Comparison of ENCODE assay signal across 30 cellular contexts in genomic region chr6:25641940-25642666, GRCh38. TPM values are rescaled to one million over a fixed set of nuclear protein-coding genes. Genes with fewer than 3 reads are reported as not detected.
DNase-seq lines count a peak whose midpoint lies in the region; ATAC-seq, FAIRE-seq and TF ChIP-seq lines count a peak whose summit lies in the region.
"Had no signal": no experiment of that assay in that cellular context is flagged by ENCODE, and none has a peak within 500 bp of the region (broad histone marks: within the 10 kb centered on the region; RNA-seq: fewer than 3 reads in every experiment).

No MANE protein-coding gene starts in this region.

- no peak for TF ChIP-seq RAD21 in A549 (conservative IDR thresholded peaks at IDR 0.05 in 1 of 2, IDR thresholded peaks at IDR 0.05 in 1 of 2)

- H3K27ac ChIP-seq in A549 (peak overlapping the region; percentile 67 to 81), kidney (ENCODE audit: low read depth in 2 of 2, low read length in 2 of 2) (no peak overlapping the region), pancreas (peak overlapping the region; percentile 15 to 41 (median 32))
- H3K27ac ChIP-seq: BLaER1 treated with 17β-estradiol and CSF1 and Interleukin-3, amounts not matched to agents 10 nM and 100 nM; SJSA1 had no signal

- H3K9me3 ChIP-seq in A549: no peaks in the 10 kb centered on the region
- no peaks in the 10 kb centered on the region for H3K9me3 ChIP-seq in kidney (ENCODE audit: control insufficient read depth in 1 of 2, low read length in 2 of 2)
- no peaks in the 10 kb centered on the region for H3K9me3 ChIP-seq in pancreas
- H3K9me3 ChIP-seq: BLaER1 treated with 17β-estradiol and CSF1 and Interleukin-3, amounts not matched to agents 10 nM and 100 nM; SJSA1 had no signal

- intact Hi-C loops in kidney (cut with DNase I): no loop called here
- intact Hi-C loops in pancreas (cut with DNase I): no loop called here

- peak overlapping the region; percentile 74 for H3K4me2 ChIP-seq in A549
- H3K4me2 ChIP-seq: BLaER1 treated with 17β-estradiol and CSF1 and Interleukin-3, amounts not matched to agents 10 nM and 100 nM had no signal

- DNase-seq in A549 (ENCODE audit: low read depth in 1 of 2, low spot score in 1 of 2): peak in 1 of 2 experiments; percentile 72
- peak; percentile 93 for DNase-seq in LNCaP clone FGC (ENCODE audit: low read depth)
- no peak for DNase-seq in kidney
- DNase-seq in pancreas: no peak
- DNase-seq in NCI-H82 treated with DMSO at 0.1 percent for 48 hours (lab: John Stamatoyannopoulos, UW; ENCODE audit: unreplicated experiment): no peak
- no peak for DNase-seq in GM13977 (ENCODE audit: low spot score)
- DNase-seq: AML-193; CD4-positive, alpha-beta memory T cell; DND-41; HCEC 1CT; Karpas-422; MV-4-11; NCI-H1105; NCI-H1436 treated with DMSO at 0.1 percent for 48 hours; NCI-H187 treated with DMSO at 0.1 percent for 48 hours; NCI-H2171 treated with DMSO at 0.1 percent for 48 hours; NCI-H345; NCI-H524; NCI-H82; Right ventricle myocardium superior; RPMI8226 had no signal

- no peaks in the 10 kb centered on the region for H3K27me3 ChIP-seq in pancreas
- H3K27me3 ChIP-seq: BLaER1 treated with 17β-estradiol and CSF1 and Interleukin-3, amounts not matched to agents 10 nM and 100 nM had no signal

- CTCF ChIA-PET in A549 (lab: Yijun Ruan, JAX): interaction anchor here (0.6 to 0.8 kb wide), 2 partner anchors 86 to 442 kb away, joined by 3 to 6 read pairs; no protein-coding TSS in a partner anchor

- FAIRE-seq in A549 (lab: Jason Lieb, UNC): no peak
- peak; percentile 62 for FAIRE-seq in kidney (lab: Jason Lieb, UNC)
- no peak for FAIRE-seq in pancreas (lab: Jason Lieb, UNC)
- FAIRE-seq: A204.1, GM12892, GM19239, H1 had no signal

- ATAC-seq in A549 (peak; percentile 43 to 86; a peak in 3 of 6 replicates), pancreas (peak in 3 of 4 donors; percentile 53 to 79 (median 70)), HG02884 (IDR thresholded peaks at IDR 0.05; ENCODE audit: unreplicated experiment) (no peak)

- in situ Hi-C loops in GM13977 (cut with MboI; ENCODE audit: low pct_unique_long_range_greater_than_20kb, low sequenced_read_pairs, unreplicated experiment): no loop called here

- H3K4me3 ChIP-seq in A549 (no peak overlapping the region), LNCaP clone FGC (ENCODE audit: low read depth, low read length) (no peak overlapping the region), kidney (ENCODE audit: low read length in 2 of 2) (no peak overlapping the region), pancreas (no peak overlapping the region)
- H3K4me3 ChIP-seq: BLaER1 treated with 17β-estradiol and CSF1 and Interleukin-3, amounts not matched to agents 10 nM and 100 nM; SJSA1 had no signal

- WGBS in A549 (ENCODE audit: missing lambda C conversion rate): 19% methylated on average over 3 of the region's 3 CpGs
- WGBS in pancreas, 2 donors: 51 to 55% methylated on average over 3 of the region's 3 CpGs

- peaks cover 33% of the 10 kb centered on the region for H3K4me1 ChIP-seq in A549
- H3K4me1 ChIP-seq in kidney (ENCODE audit: control insufficient read depth in 1 of 2, insufficient read depth in 1 of 2, low read depth in 1 of 2, low read length in 2 of 2): peaks cover 5 to 15% of the 10 kb centered on the region in 2 donors
- H3K4me1 ChIP-seq in pancreas: peaks cover 0 to 3% (median 0%) of the 10 kb centered on the region in 3 donors
- H3K4me1 ChIP-seq: BLaER1 treated with 17β-estradiol and CSF1 and Interleukin-3, amounts not matched to agents 10 nM and 100 nM; SJSA1 had no signal

- TF ChIP-seq CTCF in A549 (IDR thresholded peaks at IDR 0.05) (no peak), LNCaP clone FGC (IDR thresholded peaks at IDR 0.05; ENCODE audit: control insufficient read depth, extremely low read depth, insufficient read depth) (no peak), kidney (IDR thresholded peaks at IDR 0.05; ENCODE audit: borderline replicate concordance, extremely low read depth, insufficient read depth) (no peak), pancreas (IDR thresholded peaks at IDR 0.05) (no peak), GM13977 (IDR thresholded peaks at IDR 0.05; ENCODE audit: extremely low read depth, insufficient read depth, missing control alignments) (no peak)

- no peak overlapping the region for H3K9ac ChIP-seq in kidney (ENCODE audit: low read length in 2 of 2)
- H3K9ac ChIP-seq: BLaER1 treated with 17β-estradiol and CSF1 and Interleukin-3, amounts not matched to agents 10 nM and 100 nM had no signal

- H3K36me3 ChIP-seq in kidney (ENCODE audit: control insufficient read depth in 1 of 2, insufficient read depth in 2 of 2, low read length in 2 of 2) (no peaks in the 10 kb centered on the region), pancreas (no peaks in the 10 kb centered on the region)
- H3K36me3 ChIP-seq: BLaER1 treated with 17β-estradiol and CSF1 and Interleukin-3, amounts not matched to agents 10 nM and 100 nM; SJSA1 had no signal

- TF ChIP-seq POLR2A in A549 (IDR thresholded peaks at IDR 0.05; ENCODE audit: low read length): no peak

- POLR2A ChIA-PET in A549 (lab: Yijun Ruan, JAX): no interaction called here

- 0 out of 5 replicates have a peak, but pooled peaks of 1 of the 2 experiments have one; percentile 14 for TF ChIP-seq EP300 in A549 (IDR thresholded peaks at IDR 0.05)

TF ChIP-seq in A549, 52 proteins besides CTCF, POLR2A, EP300 and RAD21:
- TF ChIP-seq NFE2L2 (conservative IDR thresholded peaks at IDR 0.05; ENCODE audit: low read length) (no peak), GATA3 (IDR thresholded peaks at IDR 0.05; ENCODE audit: borderline replicate concordance) (peak; percentile 27; the same call in 1 of the 2 replicates)

RNA-seq across cellular contexts. Expression of gene SCGN, which starts 9.9 kb away (rescaled TPM):
- 0.17 TPM in 2 replicates for polyA plus RNA-seq in A549 (2011; rRNA removed)
- 0.04 and 0.05 TPM in 2 replicates for polyA plus RNA-seq in A549 (2012; cell fraction: cytosol; rRNA removed)
- 0.07 TPM in 1 of 2 replicates, not detected in the other for polyA plus RNA-seq in A549 (2012; cell fraction: nucleus; rRNA removed)
- 0.09 to 0.13 TPM in 2 of 3 replicates, not detected in the other for polyA plus RNA-seq in A549 (2017; fragmentation: RNase III; extraction: RNeasy Plus Mini Kit Qiagen cat#74134 plus additional on column Dnase treatment)
- not detected in 2 replicates for polyA minus RNA-seq in A549 (2011; rRNA and poly(A)+ RNA removed)
- total RNA-seq in kidney: 8.7 TPM
- 0.90 TPM for polyA plus RNA-seq in kidney (ENCODE audit: insufficient read depth, low read depth, low replicate concordance)
- 10 to 100 TPM; 13.4 to 63.2 (median 26.3) TPM for total RNA-seq in pancreas
- polyA plus RNA-seq in pancreas: 100 to 1,000 TPM in 1 of 2 donors, 10 to 100 TPM in 1; 32.3 to 224 TPM
- total RNA-seq: CD4-positive, alpha-beta memory T cell; H1; HT-29; MCF 10A; SJSA1 had no signal
- polyA plus RNA-seq: CD4-positive, alpha-beta memory T cell; H1 had no signal

Comparison
In these comparisons a context has a peak if more than half of its experiments do, and no peak if none do; other contexts are left out.
1. H3K27ac ChIP-seq: peak in A549 (2 of 2) and pancreas (4 of 4); none in kidney (0 of 2).
2. RNA of gene SCGN, which starts 9.9 kb away (polyA plus RNA-seq): 32.3 to 224 TPM in pancreas; 0.90 TPM in kidney (single experiment) and 0.04 to 0.17 TPM in A549; every median in the first group is over 10 times any median in the second.